Comparison of ENCODE assay signal across 23 cellular contexts in the genomic region with DNA sequence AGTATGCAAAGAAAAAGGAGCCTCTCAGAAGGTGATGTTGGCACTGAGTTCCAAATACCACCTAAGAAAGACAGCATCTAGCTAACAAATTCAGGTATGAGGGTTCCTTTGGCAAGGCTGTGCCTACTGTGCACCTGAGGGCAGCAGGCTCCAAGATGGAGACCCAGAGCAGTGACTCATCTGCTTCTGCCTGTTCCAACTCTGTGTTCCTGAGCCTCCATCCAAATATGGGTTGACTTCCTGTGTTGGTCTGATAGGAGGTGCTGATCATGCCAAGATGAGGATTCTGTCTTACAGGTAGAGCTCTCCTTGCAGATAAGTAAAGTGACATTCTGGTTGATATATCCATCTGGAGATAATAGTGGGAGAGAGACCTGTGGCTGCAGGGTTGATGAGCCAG. TPM values are rescaled to one million over a fixed set of nuclear protein-coding genes. Genes with fewer than 3 reads are reported as not detected.
DNase-seq lines count a peak whose midpoint lies in the region; ATAC-seq and TF ChIP-seq lines count a peak whose summit lies in the region.
"Had no signal": no experiment of that assay in that cellular context is flagged by ENCODE, and none has a peak within 500 bp of the region (broad histone marks: within the 10 kb centered on the region; RNA-seq: fewer than 3 reads in every experiment).

No MANE protein-coding gene starts in this region.

- H3K4me1 ChIP-seq in tibial artery: no peaks in the 10 kb centered on the region
- H3K4me1 ChIP-seq: adrenal gland had no signal

- peak; percentile 85 for DNase-seq in cerebellar cortex (ENCODE audit: low spot score)
- DNase-seq in omental fat pad (ENCODE audit: low spot score): no peak
- no peak for DNase-seq in RPMI8226
- DNase-seq in tibial artery: no peak
- DNase-seq in brain microvascular endothelial cell: no peak
- DNase-seq: activated CD4-positive, alpha-beta T cell treated with anti-CD3 and anti-CD28 coated beads for 36 hours; activated naive CD4-positive, alpha-beta T cell; activated T-cell treated with anti-CD3 and anti-CD28 coated beads, Interleukin-2, amount 50 U/mL, for 4 hours; adrenal gland; CD4-positive, alpha-beta memory T cell; dermis blood vessel endothelial cell; DMS79 treated with DMSO at 0.1 percent for 48 hours; GOT3; immature natural killer cell; NCI-H187; NCI-H2227 treated with DMSO at 0.1 percent for 48 hours; NCI-H774; PC-3; stimulated activated CD8-positive, alpha-beta memory T cell treated with anti-CD3 and anti-CD28 coated beads, Interleukin-4, amount 100 ng/mL, for 48 hours had no signal

- in situ Hi-C loops in brain microvascular endothelial cell (cut with HindIII; ENCODE audit: low pct_ligation_motif_present, low sequenced_read_pairs): no loop called here

- no peak overlapping the region for H3K27ac ChIP-seq in tibial artery
- H3K27ac ChIP-seq in brain microvascular endothelial cell: no peak overlapping the region
- H3K27ac ChIP-seq: adrenal gland had no signal

- peaks cover 0 to 14% of the 10 kb centered on the region in 2 donors for H3K27me3 ChIP-seq in tibial artery
- H3K27me3 ChIP-seq in brain microvascular endothelial cell (replicated peaks): peaks cover 3% of the 10 kb centered on the region

- H3K36me3 ChIP-seq in tibial artery (no peaks in the 10 kb centered on the region), brain microvascular endothelial cell (replicated peaks) (no peaks in the 10 kb centered on the region)
- H3K36me3 ChIP-seq: adrenal gland had no signal

- intact Hi-C loops in tibial artery (cut with DNase I; ENCODE audit: low total_unique reads): no loop called here

- peak; percentile 61 for ATAC-seq in GM18502 (IDR thresholded peaks at IDR 0.05; ENCODE audit: poor library complexity, unreplicated experiment)
- ATAC-seq in HG02798 (IDR thresholded peaks at IDR 0.05; ENCODE audit: poor library complexity, unreplicated experiment): peak; percentile 52
- ATAC-seq in omental fat pad (ENCODE audit: low FRiP score): peak; percentile 57
- ATAC-seq: activated CD4-positive, alpha-beta T cell treated with anti-CD3 and anti-CD28 coated beads for 36 hours; activated T-cell treated with anti-CD3 and anti-CD28 coated beads, Interleukin-2, amount 50 U/mL, for 4 hours; PC-3 had no signal

- H3K4me3 ChIP-seq in tibial artery (no peak overlapping the region), brain microvascular endothelial cell (ENCODE audit: low read depth, low read length) (no peak overlapping the region)
- H3K4me3 ChIP-seq: adrenal gland had no signal

- no peaks in the 10 kb centered on the region for H3K9me3 ChIP-seq in tibial artery
- H3K9me3 ChIP-seq: adrenal gland had no signal

- TF ChIP-seq CTCF in omental fat pad (IDR thresholded peaks at IDR 0.05) (no peak), tibial artery (IDR thresholded peaks at IDR 0.05) (no peak), brain microvascular endothelial cell (IDR thresholded peaks at IDR 0.05; ENCODE audit: low read depth, low read length, missing control alignments) (no peak)

RNA-seq across cellular contexts. Expression of gene SV2B, which starts 26.0 kb away (rescaled TPM):
- 1 to 10 TPM; 1.3 to 9.6 (median 4.2) TPM for total RNA-seq in omental fat pad
- total RNA-seq: endothelial cell of umbilical vein, neural crest cell, PC-3 had no signal
